ENCODE assay signal across 8 cellular contexts in the genomic region with DNA sequence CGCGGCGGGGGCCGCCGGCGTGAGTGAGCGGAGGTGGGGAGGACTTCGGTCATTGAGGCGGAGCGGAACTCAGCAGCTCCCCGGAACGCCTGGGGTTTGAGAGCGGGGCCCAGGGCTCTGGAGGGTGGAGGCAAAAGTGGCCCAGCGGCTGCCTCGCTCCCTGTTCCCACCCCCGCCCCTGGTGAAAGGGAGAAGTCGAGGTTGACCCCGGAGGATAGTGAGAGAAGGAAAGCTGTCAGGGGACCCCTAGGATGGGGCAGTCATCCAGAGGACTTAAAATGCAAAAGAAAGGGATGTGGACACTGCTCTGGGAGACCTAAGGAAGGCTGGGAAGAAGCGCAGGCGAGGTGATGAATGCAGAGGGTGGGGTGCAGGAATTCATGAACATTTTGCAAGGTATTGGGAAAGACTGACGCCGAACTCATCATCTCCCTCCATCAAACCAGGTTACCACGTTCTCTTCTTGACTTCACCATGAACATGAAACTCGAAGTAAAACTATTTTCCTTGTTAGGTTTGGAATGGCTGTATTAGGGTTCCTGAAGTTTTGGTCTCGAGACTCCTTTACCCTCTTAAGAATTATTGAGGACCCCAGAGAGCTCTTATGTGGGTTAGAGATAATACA. TPM values are rescaled to one million over a fixed set of nuclear protein-coding genes. Genes with fewer than 3 reads are reported as not detected.
DNase-seq lines count a peak whose midpoint lies in the region; ATAC-seq and TF ChIP-seq lines count a peak whose summit lies in the region.

No MANE protein-coding gene starts in this region.

- CTCF ChIA-PET in activated naive CD4-positive, alpha-beta T cell treated with anti-CD3 and anti-CD28 coated beads, Interleukin-2, amount 10 ng/mL, durations not matched to agents 7 days and 5 days (lab: Charles Lee), result interaction anchor here (0.9 to 3.7 kb wide), 9 partner anchors 15 to 144 kb away, joined by 3 to 24 read pairs (median 5); no protein-coding TSS in a partner anchor
- CTCF ChIA-PET in SK-N-SH (lab: Yijun Ruan, JAX), result interaction anchor here (0.6 to 1.4 kb wide), 6 partner anchors 9 to 97 kb away, joined by 3 to 9 read pairs (median 3); no protein-coding TSS in a partner anchor
- CTCF ChIA-PET in naive thymus-derived CD4-positive, alpha-beta T cell (lab: Charles Lee), result interaction anchor here (0.6 to 2.4 kb wide), 11 partner anchors 9 to 142 kb away, joined by 3 to 11 read pairs (median 4); no protein-coding TSS in a partner anchor

- H3F3A ChIP-seq in SK-N-SH (replicated peaks; ENCODE audit: insufficient read depth), result peaks cover 20% of the 10 kb centered on the region

- no peaks in the 10 kb centered on the region; the same call in 1 of the 2 replicates for H4K20me1 ChIP-seq in SK-N-SH (ENCODE audit: insufficient read depth)

- peaks cover 9 to 23% of the 10 kb centered on the region in 2 experiments; a peak in 3 of 4 replicates for H3K4me1 ChIP-seq in SK-N-SH (ENCODE audit: control insufficient read depth in 1 of 2, insufficient read depth in 2 of 2, low read depth in 1 of 2, low read length in 1 of 2)
- peaks cover 30 to 40% of the 10 kb centered on the region in 2 donors for H3K4me1 ChIP-seq in naive thymus-derived CD4-positive, alpha-beta T cell (ENCODE audit: control insufficient read depth in 2 of 2, insufficient read depth in 2 of 2, low read length in 2 of 2)

- H3K36me3 Mint-ChIP-seq in activated naive CD4-positive, alpha-beta T cell treated with anti-CD3 and anti-CD28 coated beads, Interleukin-2, amount 10 ng/mL, durations not matched to agents 7 days and 5 days, result peaks cover 47% of the 10 kb centered on the region
- peaks cover 3 to 22% (median 9%) of the 10 kb centered on the region in 5 donors for H3K36me3 Mint-ChIP-seq in naive thymus-derived CD4-positive, alpha-beta T cell

- WGBS in SK-N-SH (ENCODE audit: low lambda C conversion rate), result 8% methylated on average over 18 of the region's 25 CpGs

- H3K27ac Mint-ChIP-seq in activated naive CD4-positive, alpha-beta T cell treated with anti-CD3 and anti-CD28 coated beads, Interleukin-2, amount 10 ng/mL, durations not matched to agents 7 days and 5 days, result peak overlapping the region; percentile 93
- peak overlapping the region; percentile 92 to 96 (median 95) for H3K27ac Mint-ChIP-seq in naive thymus-derived CD4-positive, alpha-beta T cell

- peak overlapping the region; percentile 82 for H2AFZ ChIP-seq in SK-N-SH (ENCODE audit: low read depth)

- intact Hi-C loops in naive thymus-derived CD4-positive, alpha-beta T cell (cut with micrococcal nuclease), result loop anchor here (1.0 to 5.0 kb wide), 13 partner anchors 14 to 687 kb away; partner anchors contain the start of genes SEC11C (in 2 of the 2), ALPK2 (in 1 of the 2) and LMAN1 (in 1 of the 2)

- no peak for TF ChIP-seq CTCF in SK-N-SH (IDR thresholded peaks at IDR 0.05)

- ATAC-seq in HG03066 (IDR thresholded peaks at IDR 0.05; ENCODE audit: low read depth, unreplicated experiment) (peak; percentile 26), esophagus mucosa (peak; percentile 25)
- no peak for ATAC-seq in naive thymus-derived CD4-positive, alpha-beta T cell

- H3K4me3 Mint-ChIP-seq in activated naive CD4-positive, alpha-beta T cell treated with anti-CD3 and anti-CD28 coated beads, Interleukin-2, amount 10 ng/mL, durations not matched to agents 7 days and 5 days, result peak overlapping the region; percentile 97
- peak overlapping the region; percentile 93 to 98 (median 96) for H3K4me3 Mint-ChIP-seq in naive thymus-derived CD4-positive, alpha-beta T cell

- DNase-seq in activated naive CD4-positive, alpha-beta T cell treated with anti-CD3 and anti-CD28 coated beads, Interleukin-2, amount 10 ng/mL, durations not matched to agents 7 days and 5 days, result no peak
- no peak for DNase-seq in activated naive CD4-positive, alpha-beta T cell treated with Interleukin-2 at 50 U/mL for 16 hours
- DNase-seq in SK-N-SH (no peak), SHP77 treated with DMSO at 0.1 percent for 48 hours (lab: John Stamatoyannopoulos, UW) (no peak)
- DNase-seq in naive thymus-derived CD4-positive, alpha-beta T cell, result no peak
- no peak for DNase-seq in central memory CD4-positive, alpha-beta T cell

- peak overlapping the region; percentile 80 to 88 for H3K4me3 ChIP-seq in SK-N-SH (ENCODE audit: low read depth in 2 of 2, low read length in 1 of 2)
- H3K4me3 ChIP-seq in naive thymus-derived CD4-positive, alpha-beta T cell (ENCODE audit: low read length), result peak overlapping the region; percentile 95

- H3K9ac ChIP-seq in SK-N-SH, result peak overlapping the region; percentile 79

- peak overlapping the region; percentile 93 for H3K4me2 ChIP-seq in SK-N-SH

- no peaks in the 10 kb centered on the region for H3K9me2 ChIP-seq in SK-N-SH

- H3K4me1 Mint-ChIP-seq in activated naive CD4-positive, alpha-beta T cell treated with anti-CD3 and anti-CD28 coated beads, Interleukin-2, amount 10 ng/mL, durations not matched to agents 7 days and 5 days, result peaks cover 68% of the 10 kb centered on the region
- H3K4me1 Mint-ChIP-seq in naive thymus-derived CD4-positive, alpha-beta T cell, result peaks cover 45 to 79% (median 66%) of the 10 kb centered on the region in 7 donors

- no peaks in the 10 kb centered on the region for H3K9me3 ChIP-seq in SK-N-SH
- no peaks in the 10 kb centered on the region for H3K9me3 ChIP-seq in naive thymus-derived CD4-positive, alpha-beta T cell (ENCODE audit: control insufficient read depth in 2 of 3, low read length in 3 of 3)

- H3K36me3 ChIP-seq in SK-N-SH (replicated peaks in 1 of 2; ENCODE audit: control insufficient read depth in 1 of 2, insufficient read depth in 2 of 2, low read length in 1 of 2), result no peaks in the 10 kb centered on the region
- H3K36me3 ChIP-seq in naive thymus-derived CD4-positive, alpha-beta T cell (ENCODE audit: control insufficient read depth in 2 of 3, insufficient read depth in 3 of 3, low read length in 3 of 3), result no peaks in the 10 kb centered on the region

- H3K27ac ChIP-seq in SK-N-SH (ENCODE audit: low read depth in 2 of 2, low read length in 1 of 2), result peak overlapping the region; percentile 58 to 79
- peak overlapping the region; percentile 88 for H3K27ac ChIP-seq in naive thymus-derived CD4-positive, alpha-beta T cell (ENCODE audit: low read depth, low read length)

- TF ChIP-seq RAD21 in SK-N-SH (IDR thresholded peaks at IDR 0.05; ENCODE audit: low read length), result no peak

- no peak for TF ChIP-seq EP300 in SK-N-SH (IDR thresholded peaks at IDR 0.05; ENCODE audit: borderline replicate concordance in 1 of 2, low read depth in 1 of 2, low read length in 1 of 2)

- no peaks in the 10 kb centered on the region for H3K27me3 ChIP-seq in SK-N-SH (ENCODE audit: insufficient read depth)
- no peaks in the 10 kb centered on the region for H3K27me3 ChIP-seq in naive thymus-derived CD4-positive, alpha-beta T cell (ENCODE audit: control insufficient read depth in 2 of 2, insufficient read depth in 2 of 2, low read length in 2 of 2)

- H3K9me3 Mint-ChIP-seq in activated naive CD4-positive, alpha-beta T cell treated with anti-CD3 and anti-CD28 coated beads, Interleukin-2, amount 10 ng/mL, durations not matched to agents 7 days and 5 days, result no peaks in the 10 kb centered on the region
- peaks cover 0 to 2% (median 0%) of the 10 kb centered on the region in 11 donors for H3K9me3 Mint-ChIP-seq in naive thymus-derived CD4-positive, alpha-beta T cell

- POLR2A ChIA-PET in SK-N-SH (lab: Yijun Ruan, JAX), result interaction anchor here (1.3 to 1.7 kb wide), 3 partner anchors 15 to 76 kb away, joined by 3 to 5 read pairs (median 4); no protein-coding TSS in a partner anchor
- POLR2A ChIA-PET in naive thymus-derived CD4-positive, alpha-beta T cell (lab: Charles Lee), result interaction anchor here (0.6 to 10.5 kb wide), 28 partner anchors 9 to 142 kb away, joined by 3 to 236 read pairs (median 5); partner anchors contain the start of gene ALPK2

- H3K79me2 ChIP-seq in SK-N-SH (ENCODE audit: insufficient read depth), result peaks cover 49% of the 10 kb centered on the region; the same call in 1 of the 2 replicates

- H3K27me3 Mint-ChIP-seq in activated naive CD4-positive, alpha-beta T cell treated with anti-CD3 and anti-CD28 coated beads, Interleukin-2, amount 10 ng/mL, durations not matched to agents 7 days and 5 days, result no peaks in the 10 kb centered on the region
- H3K27me3 Mint-ChIP-seq in naive thymus-derived CD4-positive, alpha-beta T cell, result peaks cover 0 to 6% (median 0%) of the 10 kb centered on the region in 5 donors

TF ChIP-seq in SK-N-SH, 30 proteins besides CTCF, POLR2A, EP300 and RAD21:
- TF ChIP-seq TEAD4 (IDR thresholded peaks at IDR 0.05; ENCODE audit: borderline replicate concordance, insufficient read depth), result no peak
- TF ChIP-seq JUND (IDR thresholded peaks at IDR 0.05), result no peak
- TF ChIP-seq CHD2 (IDR thresholded peaks at IDR 0.05; ENCODE audit: low read length, partially characterized antibody), result no peak
- no peak for TF ChIP-seq FOXM1 (IDR thresholded peaks at IDR 0.05; ENCODE audit: low read depth)
- TF ChIP-seq, protein P1, sequence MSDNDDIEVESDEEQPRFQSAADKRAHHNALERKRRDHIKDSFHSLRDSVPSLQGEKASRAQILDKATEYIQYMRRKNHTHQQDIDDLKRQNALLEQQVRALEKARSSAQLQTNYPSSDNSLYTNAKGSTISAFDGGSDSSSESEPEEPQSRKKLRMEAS (IDR thresholded peaks at IDR 0.05; ENCODE audit: low read depth), result no peak

RNA-seq across cellular contexts. Expression of gene MALT1, which starts 0.8 kb away (rescaled TPM):
- 6.6 and 10.0 TPM in 2 replicates for polyA plus RNA-seq in SK-N-SH (2012; rRNA removed)
- polyA plus RNA-seq in SK-N-SH (2012; cell fraction: cytosol; rRNA removed), result 9.1 and 10.1 TPM in 2 replicates
- 6.4 and 16.0 TPM in 2 replicates for polyA plus RNA-seq in SK-N-SH (2012; cell fraction: nucleus; rRNA removed)
- total RNA-seq in esophagus mucosa, result 34.4 TPM
- 100 to 1,000 TPM in 1 of 5 experiments, 10 to 100 TPM in 4; 50.0 to 101 (median 80.0) TPM for total RNA-seq in naive thymus-derived CD4-positive, alpha-beta T cell
- 10 to 100 TPM; 43.8 to 52.1 TPM for polyA plus RNA-seq in naive thymus-derived CD4-positive, alpha-beta T cell

RNA-seq across cellular contexts. Expression of gene ALPK2, which starts 43.2 kb away (rescaled TPM):
- 8.9 and 17.5 TPM in 2 replicates for polyA plus RNA-seq in SK-N-SH (2012; rRNA removed)
- 5.1 and 5.2 TPM in 2 replicates for polyA plus RNA-seq in SK-N-SH (2012; cell fraction: cytosol; rRNA removed)
- polyA plus RNA-seq in SK-N-SH (2012; cell fraction: nucleus; rRNA removed), result 34.0 and 60.6 TPM in 2 replicates
- total RNA-seq in esophagus mucosa, result 0.12 TPM
- total RNA-seq in naive thymus-derived CD4-positive, alpha-beta T cell, result 1 to 10 TPM in 1 of 5 experiments, under 1 TPM in 3, not detected in 1; 0.19 to 1.6 (median 0.28) TPM
- polyA plus RNA-seq in naive thymus-derived CD4-positive, alpha-beta T cell, result not detected
